7 cellular contexts compared by ENCODE assay signal in genomic region chr2:12543452-12544220, GRCh38.
DNase-seq lines count a peak whose midpoint lies in the region; ATAC-seq lines count a peak whose summit lies in the region.

No MANE protein-coding gene starts in this region.

- ATAC-seq in GM19023 (IDR thresholded peaks at IDR 0.05; ENCODE audit: unreplicated experiment): peak; percentile 30
- peak; percentile 66 for ATAC-seq in HG02759 (IDR thresholded peaks at IDR 0.05; ENCODE audit: unreplicated experiment)
- no peak for ATAC-seq in activated CD4-positive, CD25-positive, alpha-beta regulatory T cell treated with anti-CD3 and anti-CD28 coated beads, Interleukin-2, amount 50 U/mL, for 24 hours
- ATAC-seq in T-cell (replicated peaks in 1 of 4): no peak

- peak; percentile 55 for DNase-seq in RPMI7951 (ENCODE audit: low read depth)
- DNase-seq in skeletal muscle cell (ENCODE audit: low read depth): peak; percentile 46
- no peak for DNase-seq in NCI-H2227 (lab: John Stamatoyannopoulos, UW; ENCODE audit: unreplicated experiment)
- no peak for DNase-seq in T-cell

- H3K4me3 ChIP-seq in skeletal muscle cell (ENCODE audit: low read depth, low read length): no peak overlapping the region

- POLR2A ChIA-PET in T-cell (lab: Charles Lee): no interaction called here

- peaks cover 6 to 20% (median 6%) of the 10 kb centered on the region in 3 donors for H3K4me1 Mint-ChIP-seq in T-cell

- H3K36me3 Mint-ChIP-seq in T-cell: no peaks in the 10 kb centered on the region

- H3K9me3 Mint-ChIP-seq in T-cell: no peaks in the 10 kb centered on the region

- H3K27me3 Mint-ChIP-seq in T-cell: no peaks in the 10 kb centered on the region

- H3K4me3 Mint-ChIP-seq in T-cell: no peak overlapping the region

- CTCF ChIA-PET in T-cell (lab: Charles Lee): interaction anchor here (0.5 to 1.1 kb wide), 3 partner anchors 9 to 760 kb away, joined by 3 to 4 read pairs (median 3); no protein-coding TSS in a partner anchor

- no peak overlapping the region for H3K27ac Mint-ChIP-seq in T-cell

Comparison
In these comparisons a context has a peak if more than half of its experiments do, and no peak if none do; other contexts are left out.
1. ATAC-seq: peak in GM19023 (single experiment) and HG02759 (single experiment); none in activated CD4-positive, CD25-positive, alpha-beta regulatory T cell treated with anti-CD3 and anti-CD28 coated beads, Interleukin-2, amount 50 U/mL, for 24 hours (0 of 2) and T-cell (0 of 4).
2. DNase-seq: peak in RPMI7951 (single experiment) and skeletal muscle cell (single experiment); none in NCI-H2227 (single experiment) and T-cell (0 of 34).